In genomic region chr14:94056579-94057308, GRCh38 we compare ENCODE assay signal across 1 cellular context.
TF ChIP-seq lines count a peak whose summit lies in the region.

No MANE protein-coding gene starts in this region.

TF ChIP-seq in HepG2, 621 proteins besides CTCF, POLR2A, EP300 and RAD21:
- TF ChIP-seq JUND (CRISPR knock-in tag; IDR thresholded peaks at IDR 0.05) = no peak
- no peak for TF ChIP-seq AKNA (CRISPR knock-in tag; IDR thresholded peaks at IDR 0.05; ENCODE audit: borderline replicate concordance)
- no peak for TF ChIP-seq MIXL1 (CRISPR knock-in tag; IDR thresholded peaks at IDR 0.05)
- TF ChIP-seq SETDB1 (CRISPR knock-in tag; IDR thresholded peaks at IDR 0.05; ENCODE audit: borderline replicate concordance) = no peak
- no peak for TF ChIP-seq ZNF761 (CRISPR knock-in tag; conservative IDR thresholded peaks at IDR 0.05)
- TF ChIP-seq TBL1XR1 (IDR thresholded peaks at IDR 0.05; ENCODE audit: borderline replicate concordance, low read length, partially characterized antibody) = no peak
- TF ChIP-seq HBP1 (CRISPR knock-in tag; IDR thresholded peaks at IDR 0.05; ENCODE audit: low read depth) = no peak
- TF ChIP-seq PAWR (CRISPR knock-in tag; IDR thresholded peaks at IDR 0.05; ENCODE audit: borderline replicate concordance) = no peak
- no peak for TF ChIP-seq TCF7L2 (IDR thresholded peaks at IDR 0.05; ENCODE audit: low read depth, low read length)
- TF ChIP-seq SP140L (CRISPR knock-in tag; IDR thresholded peaks at IDR 0.05; ENCODE audit: borderline replicate concordance) = no peak
- TF ChIP-seq ZNF350 (CRISPR knock-in tag; IDR thresholded peaks at IDR 0.05; ENCODE audit: borderline replicate concordance, low read depth) = no peak
- no peak for TF ChIP-seq NR1H2 (CRISPR knock-in tag; IDR thresholded peaks at IDR 0.05; ENCODE audit: borderline replicate concordance, low read depth)
- TF ChIP-seq ZNF770 (CRISPR knock-in tag; IDR thresholded peaks at IDR 0.05) = no peak
- no peak for TF ChIP-seq ZMAT3 (CRISPR knock-in tag; conservative IDR thresholded peaks at IDR 0.05)
- TF ChIP-seq ARNT2 (CRISPR knock-in tag; IDR thresholded peaks at IDR 0.05; ENCODE audit: low read depth) = no peak
- TF ChIP-seq ZNF451 (CRISPR knock-in tag; IDR thresholded peaks at IDR 0.05) = no peak
